In the genomic region with DNA sequence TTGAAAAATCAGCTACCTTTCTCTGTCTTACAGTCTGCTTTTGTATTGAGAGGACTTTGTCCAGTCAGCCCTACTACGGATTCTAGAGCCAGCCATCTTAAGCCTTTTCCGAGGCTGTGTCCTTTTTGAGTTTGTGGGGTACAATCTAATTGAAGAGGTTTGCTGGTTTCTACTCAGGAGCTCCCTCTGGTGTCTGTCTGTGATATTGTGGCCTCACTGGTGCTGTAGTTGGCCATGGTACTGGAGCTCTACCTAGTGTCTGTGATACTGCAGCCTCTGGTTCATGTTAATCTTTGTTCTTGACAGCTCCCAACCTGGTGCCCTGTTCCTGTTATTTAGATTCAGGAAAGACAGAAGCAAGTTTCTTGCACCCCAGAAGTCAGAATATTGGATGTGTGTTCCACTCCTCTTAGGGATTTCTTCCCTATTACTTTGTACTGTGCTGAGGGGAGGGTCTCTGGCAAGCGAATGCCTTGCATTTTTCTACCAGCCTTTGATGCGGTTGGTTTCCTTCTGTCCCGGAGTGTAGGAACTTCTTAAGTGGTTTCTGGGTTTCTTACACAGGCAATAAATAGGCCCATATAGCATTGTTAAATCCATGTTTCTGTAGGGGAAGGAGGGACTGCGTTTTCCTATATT, we compare ENCODE assay signal across 1 cellular context.
TF ChIP-seq lines count a peak whose summit lies in the region.

No MANE protein-coding gene starts in this region.

TF ChIP-seq in GM12878, 131 proteins besides CTCF, POLR2A, EP300 and RAD21 (continued from another document):
- TF ChIP-seq, protein P1, sequence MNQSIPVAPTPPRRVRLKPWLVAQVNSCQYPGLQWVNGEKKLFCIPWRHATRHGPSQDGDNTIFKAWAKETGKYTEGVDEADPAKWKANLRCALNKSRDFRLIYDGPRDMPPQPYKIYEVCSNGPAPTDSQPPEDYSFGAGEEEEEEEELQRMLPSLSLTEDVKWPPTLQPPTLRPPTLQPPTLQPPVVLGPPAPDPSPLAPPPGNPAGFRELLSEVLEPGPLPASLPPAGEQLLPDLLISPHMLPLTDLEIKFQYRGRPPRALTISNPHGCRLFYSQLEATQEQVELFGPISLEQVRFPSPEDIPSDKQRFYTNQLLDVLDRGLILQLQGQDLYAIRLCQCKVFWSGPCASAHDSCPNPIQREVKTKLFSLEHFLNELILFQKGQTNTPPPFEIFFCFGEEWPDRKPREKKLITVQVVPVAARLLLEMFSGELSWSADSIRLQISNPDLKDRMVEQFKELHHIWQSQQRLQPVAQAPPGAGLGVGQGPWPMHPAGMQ (IDR thresholded peaks at IDR 0.05; ENCODE audit: borderline replicate concordance): no peak
- TF ChIP-seq SMC3 (IDR thresholded peaks at IDR 0.05; ENCODE audit: borderline replicate concordance, low read length) (peak; percentile 76), NR2C2 (IDR thresholded peaks at IDR 0.05; ENCODE audit: borderline replicate concordance, control insufficient read depth, insufficient read length, low read depth) (no peak)
TF ChIP-seq in GM12878: peak in this region for 4.
